ENCODE assay signal across 19 cellular contexts in genomic region chr3:46916278-46916677, GRCh38. TPM values are rescaled to one million over a fixed set of nuclear protein-coding genes. Genes with fewer than 3 reads are reported as not detected.
A peak's percentile ranks its signal among the peaks of the same experiment; 100 is the strongest.
DNase-seq lines count a peak whose midpoint lies in the region; ATAC-seq and TF ChIP-seq lines count a peak whose summit lies in the region.
"Had no signal": no experiment of that assay in that cellular context is flagged by ENCODE, and none has a peak within 500 bp of the region (broad histone marks: within the 10 kb centered on the region; RNA-seq: fewer than 3 reads in every experiment).

No MANE protein-coding gene starts in this region.

- H3K9me3 ChIP-seq in CD4-positive, alpha-beta memory T cell (ENCODE audit: control insufficient read depth in 1 of 2, low read length in 2 of 2): no peaks in the 10 kb centered on the region
- H3K9me3 ChIP-seq: A549, Caco-2 had no signal

- CTCF ChIA-PET in CD4-positive, alpha-beta memory T cell (lab: Charles Lee; ENCODE audit: partially characterized antibody): no interaction called here

- H3K4me1 Mint-ChIP-seq in activated naive CD4-positive, alpha-beta T cell treated with anti-CD3 and anti-CD28 coated beads, Interleukin-2, amount 50 U/mL, for 24 hours: peaks cover 23% of the 10 kb centered on the region
- H3K4me1 Mint-ChIP-seq in activated T-helper 2 cell treated with anti-CD3 and anti-CD28 coated beads, Interferon-gamma antibody, Interleukin-2, Interleukin-4, amounts not matched to agents 10 μg/mL and 5 μg/mL and 100 μg/mL, durations not matched to agents 14 hours and 24 hours and 36 hours (ENCODE audit: low read depth): peaks cover 27% of the 10 kb centered on the region
- H3K4me1 Mint-ChIP-seq in stimulated activated effector memory CD8-positive, alpha-beta T cell treated with anti-CD3 and anti-CD28 coated beads, Interleukin-12 subunit alpha, Interleukin-12 subunit beta, amount 100 ng/mL, for 72 hours: peaks cover 41% of the 10 kb centered on the region
- H3K4me1 Mint-ChIP-seq in CD4-positive, alpha-beta memory T cell: peaks cover 12 to 19% (median 16%) of the 10 kb centered on the region in 4 donors

- no peak for DNase-seq in activated naive CD4-positive, alpha-beta T cell treated with anti-CD3 and anti-CD28 coated beads, Interleukin-2, amount 50 U/mL, for 72 hours (ENCODE audit: low spot score in 2 of 2)
- no peak for DNase-seq in activated T-helper 2 cell treated with anti-CD3 and anti-CD28 coated beads, Interferon-gamma antibody, Interleukin-2, Interleukin-4, amounts not matched to agents 10 μg/mL and 5 μg/mL and 100 μg/mL, durations not matched to agents 14 hours and 24 hours and 36 hours (ENCODE audit: low spot score)
- DNase-seq in fibroblast of villous mesenchyme (ENCODE audit: low read depth): peak; percentile 64
- DNase-seq in stimulated activated effector memory CD8-positive, alpha-beta T cell treated with anti-CD3 and anti-CD28 coated beads, Interleukin-12 subunit alpha, Interleukin-12 subunit beta, amount 100 ng/mL, for 72 hours (ENCODE audit: low spot score in 2 of 2): no peak
- no peak for DNase-seq in CD4-positive, alpha-beta memory T cell
- no peak for DNase-seq in caudate nucleus (lab: John Stamatoyannopoulos, UW)
- no peak for DNase-seq in NCI-H2196 treated with DMSO at 0.1 percent for 48 hours (lab: John Stamatoyannopoulos, UW; ENCODE audit: unreplicated experiment)
- DNase-seq: H7, MG63, NCI-H1092, NCI-H146, NCI-H2081, NCI-H524 had no signal

- ATAC-seq in activated naive CD4-positive, alpha-beta T cell treated with anti-CD3 and anti-CD28 coated beads, Interleukin-2, amount 50 U/mL, for 72 hours: no peak
- ATAC-seq in stimulated activated effector memory CD8-positive, alpha-beta T cell treated with anti-CD3 and anti-CD28 coated beads, Interleukin-12 subunit alpha, Interleukin-12 subunit beta, amount 100 ng/mL, for 72 hours: no peak
- ATAC-seq: A549, HepG2, Panc1 had no signal

- H3K27me3 Mint-ChIP-seq in activated naive CD4-positive, alpha-beta T cell treated with anti-CD3 and anti-CD28 coated beads, Interleukin-2, amount 50 U/mL, for 24 hours: no peaks in the 10 kb centered on the region
- H3K27me3 Mint-ChIP-seq in activated T-helper 2 cell treated with anti-CD3 and anti-CD28 coated beads, Interferon-gamma antibody, Interleukin-2, Interleukin-4, amounts not matched to agents 10 μg/mL and 5 μg/mL and 100 μg/mL, durations not matched to agents 14 hours and 24 hours and 36 hours (ENCODE audit: low read depth): no peaks in the 10 kb centered on the region
- no peaks in the 10 kb centered on the region for H3K27me3 Mint-ChIP-seq in CD4-positive, alpha-beta memory T cell

- H3K9me3 Mint-ChIP-seq in activated naive CD4-positive, alpha-beta T cell treated with anti-CD3 and anti-CD28 coated beads, Interleukin-2, amount 50 U/mL, for 24 hours: no peaks in the 10 kb centered on the region
- no peaks in the 10 kb centered on the region for H3K9me3 Mint-ChIP-seq in activated naive CD4-positive, alpha-beta T cell treated with anti-CD3 and anti-CD28 coated beads, Interleukin-2, amount 50 U/mL, for 72 hours
- H3K9me3 Mint-ChIP-seq in activated T-helper 2 cell treated with anti-CD3 and anti-CD28 coated beads, Interferon-gamma antibody, Interleukin-2, Interleukin-4, amounts not matched to agents 10 μg/mL and 5 μg/mL and 100 μg/mL, durations not matched to agents 14 hours and 24 hours and 36 hours: peaks cover 5% of the 10 kb centered on the region
- H3K9me3 Mint-ChIP-seq in stimulated activated effector memory CD8-positive, alpha-beta T cell treated with anti-CD3 and anti-CD28 coated beads, Interleukin-12 subunit alpha, Interleukin-12 subunit beta, amount 100 ng/mL, for 72 hours: no peaks in the 10 kb centered on the region
- no peaks in the 10 kb centered on the region for H3K9me3 Mint-ChIP-seq in CD4-positive, alpha-beta memory T cell

- H3K27me3 ChIP-seq in CD4-positive, alpha-beta memory T cell (ENCODE audit: insufficient read depth, low read length): no peaks in the 10 kb centered on the region
- H3K27me3 ChIP-seq: MG63 had no signal

- no peak overlapping the region for H3K4me3 ChIP-seq in fibroblast of villous mesenchyme (ENCODE audit: low read depth, low read length)
- no peak overlapping the region for H3K4me3 ChIP-seq in CD4-positive, alpha-beta memory T cell (ENCODE audit: low read length in 2 of 2)
- H3K4me3 ChIP-seq: A549, MG63 had no signal

- H3K36me3 Mint-ChIP-seq in activated naive CD4-positive, alpha-beta T cell treated with anti-CD3 and anti-CD28 coated beads, Interleukin-2, amount 50 U/mL, for 24 hours: peaks cover 33% of the 10 kb centered on the region
- H3K36me3 Mint-ChIP-seq in activated naive CD4-positive, alpha-beta T cell treated with anti-CD3 and anti-CD28 coated beads, Interleukin-2, amount 50 U/mL, for 72 hours: peaks cover 28 to 37% of the 10 kb centered on the region in 2 donors
- H3K36me3 Mint-ChIP-seq in activated T-helper 2 cell treated with anti-CD3 and anti-CD28 coated beads, Interferon-gamma antibody, Interleukin-2, Interleukin-4, amounts not matched to agents 10 μg/mL and 5 μg/mL and 100 μg/mL, durations not matched to agents 14 hours and 24 hours and 36 hours (ENCODE audit: low read depth): peaks cover 56% of the 10 kb centered on the region
- H3K36me3 Mint-ChIP-seq in stimulated activated effector memory CD8-positive, alpha-beta T cell treated with anti-CD3 and anti-CD28 coated beads, Interleukin-12 subunit alpha, Interleukin-12 subunit beta, amount 100 ng/mL, for 72 hours: peaks cover 64% of the 10 kb centered on the region
- H3K36me3 Mint-ChIP-seq in CD4-positive, alpha-beta memory T cell: peaks cover 36 to 42% of the 10 kb centered on the region in 2 donors

- POLR2A ChIA-PET in CD4-positive, alpha-beta memory T cell (lab: Charles Lee; ENCODE audit: partially characterized antibody): no interaction called here

- H3K36me3 ChIP-seq in CD4-positive, alpha-beta memory T cell (ENCODE audit: insufficient read depth, low read length): peaks cover 14% of the 10 kb centered on the region

- peaks cover 17% of the 10 kb centered on the region for H3K4me1 ChIP-seq in CD4-positive, alpha-beta memory T cell (ENCODE audit: insufficient read depth, low read length)
- H3K4me1 ChIP-seq: Caco-2 had no signal

- H3K27ac ChIP-seq in CD4-positive, alpha-beta memory T cell (ENCODE audit: low read depth, low read length): no peak overlapping the region
- H3K27ac ChIP-seq in caudate nucleus (ENCODE audit: low read depth, low read length): no peak overlapping the region
- H3K27ac ChIP-seq: A549, C4-2B had no signal

- no peak for TF ChIP-seq CTCF in fibroblast of villous mesenchyme (IDR thresholded peaks at IDR 0.05; ENCODE audit: insufficient read depth, low read depth, low read length)

- H3K4me3 Mint-ChIP-seq in activated naive CD4-positive, alpha-beta T cell treated with anti-CD3 and anti-CD28 coated beads, Interleukin-2, amount 50 U/mL, for 24 hours: no peak overlapping the region
- no peak overlapping the region for H3K4me3 Mint-ChIP-seq in activated T-helper 2 cell treated with anti-CD3 and anti-CD28 coated beads, Interferon-gamma antibody, Interleukin-2, Interleukin-4, amounts not matched to agents 10 μg/mL and 5 μg/mL and 100 μg/mL, durations not matched to agents 14 hours and 24 hours and 36 hours (ENCODE audit: low read depth)
- no peak overlapping the region for H3K4me3 Mint-ChIP-seq in stimulated activated effector memory CD8-positive, alpha-beta T cell treated with anti-CD3 and anti-CD28 coated beads, Interleukin-12 subunit alpha, Interleukin-12 subunit beta, amount 100 ng/mL, for 72 hours
- no peak overlapping the region for H3K4me3 Mint-ChIP-seq in CD4-positive, alpha-beta memory T cell

- peak overlapping the region; percentile 60 for H3K27ac Mint-ChIP-seq in activated naive CD4-positive, alpha-beta T cell treated with anti-CD3 and anti-CD28 coated beads, Interleukin-2, amount 50 U/mL, for 24 hours
- no peak overlapping the region for H3K27ac Mint-ChIP-seq in activated naive CD4-positive, alpha-beta T cell treated with anti-CD3 and anti-CD28 coated beads, Interleukin-2, amount 50 U/mL, for 72 hours
- peak overlapping the region; percentile 40 for H3K27ac Mint-ChIP-seq in activated T-helper 2 cell treated with anti-CD3 and anti-CD28 coated beads, Interferon-gamma antibody, Interleukin-2, Interleukin-4, amounts not matched to agents 10 μg/mL and 5 μg/mL and 100 μg/mL, durations not matched to agents 14 hours and 24 hours and 36 hours
- peak overlapping the region; percentile 18 for H3K27ac Mint-ChIP-seq in stimulated activated effector memory CD8-positive, alpha-beta T cell treated with anti-CD3 and anti-CD28 coated beads, Interleukin-12 subunit alpha, Interleukin-12 subunit beta, amount 100 ng/mL, for 72 hours
- H3K27ac Mint-ChIP-seq in CD4-positive, alpha-beta memory T cell: peak overlapping the region in 3 of 7 donors; percentile 16 to 69 (median 42)

- intact Hi-C loops in activated T-helper 2 cell treated with anti-CD3 and anti-CD28 coated beads, Interferon-gamma antibody, Interleukin-2, Interleukin-4, amounts not matched to agents 10 μg/mL and 5 μg/mL and 100 μg/mL, durations not matched to agents 14 hours and 24 hours and 36 hours (cut with micrococcal nuclease): loop anchor here (5.0 kb wide), 1 partner anchor 36 kb away; no protein-coding TSS in a partner anchor
- intact Hi-C loops in CD4-positive, alpha-beta memory T cell (cut with micrococcal nuclease): no loop called here

RNA-seq across cellular contexts. Expression of gene PTH1R, which starts 38.8 kb away (rescaled TPM):
- not detected for total RNA-seq in activated naive CD4-positive, alpha-beta T cell treated with anti-CD3 and anti-CD28 coated beads, Interleukin-2, amount 50 U/mL, for 72 hours
- total RNA-seq in activated T-helper 2 cell treated with anti-CD3 and anti-CD28 coated beads, Interferon-gamma antibody, Interleukin-2, Interleukin-4, amounts not matched to agents 10 μg/mL and 5 μg/mL and 100 μg/mL, durations not matched to agents 14 hours and 24 hours and 36 hours: not detected in 2 replicates
- 2.3 and 2.6 TPM in 2 replicates for total RNA-seq in fibroblast of villous mesenchyme
- total RNA-seq in CD4-positive, alpha-beta memory T cell: not detected
- not detected for polyA plus RNA-seq in CD4-positive, alpha-beta memory T cell
- total RNA-seq: HepG2 had no signal
- polyA plus RNA-seq: HepG2 had no signal

RNA-seq across cellular contexts. Expression of gene MYL3, which starts 53.0 kb away (rescaled TPM):
- total RNA-seq in activated naive CD4-positive, alpha-beta T cell treated with anti-CD3 and anti-CD28 coated beads, Interleukin-2, amount 50 U/mL, for 72 hours: not detected
- not detected in 2 replicates for total RNA-seq in activated T-helper 2 cell treated with anti-CD3 and anti-CD28 coated beads, Interferon-gamma antibody, Interleukin-2, Interleukin-4, amounts not matched to agents 10 μg/mL and 5 μg/mL and 100 μg/mL, durations not matched to agents 14 hours and 24 hours and 36 hours
- 0.97 and 1.7 TPM in 2 replicates for total RNA-seq in fibroblast of villous mesenchyme
- not detected for total RNA-seq in CD4-positive, alpha-beta memory T cell
- polyA plus RNA-seq in CD4-positive, alpha-beta memory T cell: not detected
- total RNA-seq: HepG2 had no signal
- polyA plus RNA-seq: HepG2 had no signal

Comparison
In these comparisons a context has a peak if more than half of its experiments do, and no peak if none do; other contexts are left out.
1. H3K27ac Mint-ChIP-seq: peak in activated naive CD4-positive, alpha-beta T cell treated with anti-CD3 and anti-CD28 coated beads, Interleukin-2, amount 50 U/mL, for 24 hours (single experiment), activated T-helper 2 cell treated with anti-CD3 and anti-CD28 coated beads, Interferon-gamma antibody, Interleukin-2, Interleukin-4, amounts not matched to agents 10 μg/mL and 5 μg/mL and 100 μg/mL, durations not matched to agents 14 hours and 24 hours and 36 hours (single experiment) and stimulated activated effector memory CD8-positive, alpha-beta T cell treated with anti-CD3 and anti-CD28 coated beads, Interleukin-12 subunit alpha, Interleukin-12 subunit beta, amount 100 ng/mL, for 72 hours (single experiment); none in activated naive CD4-positive, alpha-beta T cell treated with anti-CD3 and anti-CD28 coated beads, Interleukin-2, amount 50 U/mL, for 72 hours (0 of 2).